Comparison of ENCODE assay signal across 10 cellular contexts in genomic region chr4:168569066-168569908, GRCh38.
DNase-seq lines count a peak whose midpoint lies in the region; ATAC-seq, FAIRE-seq and TF ChIP-seq lines count a peak whose summit lies in the region.
"Had no signal": no experiment of that assay in that cellular context is flagged by ENCODE, and none has a peak within 500 bp of the region (broad histone marks: within the 10 kb centered on the region; RNA-seq: fewer than 3 reads in every experiment).

No MANE protein-coding gene starts in this region.

- H3K27me3 Mint-ChIP-seq in mesothelial cell of epicardium (ENCODE audit: low read depth): no peaks in the 10 kb centered on the region
- H3K27me3 Mint-ChIP-seq: IgD-negative memory B cell had no signal

- intact Hi-C loops in ascending aorta (cut with DNase I): no loop called here

- no peak overlapping the region for H3K4me3 Mint-ChIP-seq in mesothelial cell of epicardium
- H3K4me3 Mint-ChIP-seq: IgD-negative memory B cell had no signal

- H3K4me1 ChIP-seq in ascending aorta: peaks cover 0 to 3% of the 10 kb centered on the region in 2 donors

- H3K4me3 ChIP-seq in ascending aorta: peak overlapping the region; percentile 9 to 16

- no peaks in the 10 kb centered on the region for H3K36me3 Mint-ChIP-seq in mesothelial cell of epicardium
- H3K36me3 Mint-ChIP-seq: IgD-negative memory B cell had no signal

- H3K4me1 Mint-ChIP-seq in mesothelial cell of epicardium: peaks cover 29% of the 10 kb centered on the region

- H3K9me3 ChIP-seq in ascending aorta: no peaks in the 10 kb centered on the region

- H3K36me3 ChIP-seq in ascending aorta: no peaks in the 10 kb centered on the region

- DNase-seq in COLO668 (lab: John Stamatoyannopoulos, UW; ENCODE audit: unreplicated experiment): peak; percentile 33
- DNase-seq in LoVo (ENCODE audit: low spot score): peak; percentile 78
- no peak for DNase-seq in ascending aorta (ENCODE audit: low spot score in 2 of 2)
- no peak for DNase-seq in mesothelial cell of epicardium (ENCODE audit: low spot score in 2 of 2, unreplicated experiment in 2 of 2)
- no peak for DNase-seq in RCC 7860 (ENCODE audit: low spot score)
- DNase-seq in A172 (ENCODE audit: low spot score): no peak
- DNase-seq: activated CD8-positive, alpha-beta memory T cell treated with anti-CD3 and anti-CD28 coated beads for 24 hours had no signal

- TF ChIP-seq CTCF in ascending aorta (IDR thresholded peaks at IDR 0.05): no peak
- no peak for TF ChIP-seq CTCF in mesothelial cell of epicardium (IDR thresholded peaks at IDR 0.05; ENCODE audit: unreplicated experiment)

- no peaks in the 10 kb centered on the region for H3K27me3 ChIP-seq in ascending aorta

- no peak for FAIRE-seq in RCC 7860 (lab: Jason Lieb, UNC)

- H3K27ac Mint-ChIP-seq in mesothelial cell of epicardium: peak overlapping the region; percentile 68
- H3K27ac Mint-ChIP-seq: IgD-negative memory B cell had no signal

- H3K9me3 Mint-ChIP-seq in mesothelial cell of epicardium: no peaks in the 10 kb centered on the region
- H3K9me3 Mint-ChIP-seq: IgD-negative memory B cell had no signal

- no peak overlapping the region for H3K27ac ChIP-seq in ascending aorta

- ATAC-seq in HG02938 (IDR thresholded peaks at IDR 0.05; ENCODE audit: unreplicated experiment) (no peak), HG03354 (IDR thresholded peaks at IDR 0.05; ENCODE audit: poor library complexity, severe bottlenecking, unreplicated experiment) (no peak)

Comparison
In these comparisons a context has a peak if more than half of its experiments do, and no peak if none do; other contexts are left out.
1. DNase-seq: peak in COLO668 (single experiment) and LoVo (single experiment); none in ascending aorta (0 of 2), mesothelial cell of epicardium (0 of 2), RCC 7860 (single experiment) and A172 (single experiment).